In genomic region chr18:58455318-58455950, GRCh38 we compare ENCODE assay signal across 1 cellular context.
TF ChIP-seq lines count a peak whose summit lies in the region.

No MANE protein-coding gene starts in this region.

TF ChIP-seq in GM12878, 131 proteins besides CTCF, POLR2A, EP300 and RAD21:
- no peak for TF ChIP-seq MXI1 (IDR thresholded peaks at IDR 0.05; ENCODE audit: low read depth, low read length)
- TF ChIP-seq KAT2A (conservative IDR thresholded peaks at IDR 0.05; ENCODE audit: control insufficient read depth, low read depth, low read length): no peak
- peak; percentile 42 for TF ChIP-seq RUNX3 (IDR thresholded peaks at IDR 0.05; ENCODE audit: low read length)
- TF ChIP-seq YBX1 (IDR thresholded peaks at IDR 0.05): no peak
